1 cellular context compared by ENCODE assay signal in the genomic region with DNA sequence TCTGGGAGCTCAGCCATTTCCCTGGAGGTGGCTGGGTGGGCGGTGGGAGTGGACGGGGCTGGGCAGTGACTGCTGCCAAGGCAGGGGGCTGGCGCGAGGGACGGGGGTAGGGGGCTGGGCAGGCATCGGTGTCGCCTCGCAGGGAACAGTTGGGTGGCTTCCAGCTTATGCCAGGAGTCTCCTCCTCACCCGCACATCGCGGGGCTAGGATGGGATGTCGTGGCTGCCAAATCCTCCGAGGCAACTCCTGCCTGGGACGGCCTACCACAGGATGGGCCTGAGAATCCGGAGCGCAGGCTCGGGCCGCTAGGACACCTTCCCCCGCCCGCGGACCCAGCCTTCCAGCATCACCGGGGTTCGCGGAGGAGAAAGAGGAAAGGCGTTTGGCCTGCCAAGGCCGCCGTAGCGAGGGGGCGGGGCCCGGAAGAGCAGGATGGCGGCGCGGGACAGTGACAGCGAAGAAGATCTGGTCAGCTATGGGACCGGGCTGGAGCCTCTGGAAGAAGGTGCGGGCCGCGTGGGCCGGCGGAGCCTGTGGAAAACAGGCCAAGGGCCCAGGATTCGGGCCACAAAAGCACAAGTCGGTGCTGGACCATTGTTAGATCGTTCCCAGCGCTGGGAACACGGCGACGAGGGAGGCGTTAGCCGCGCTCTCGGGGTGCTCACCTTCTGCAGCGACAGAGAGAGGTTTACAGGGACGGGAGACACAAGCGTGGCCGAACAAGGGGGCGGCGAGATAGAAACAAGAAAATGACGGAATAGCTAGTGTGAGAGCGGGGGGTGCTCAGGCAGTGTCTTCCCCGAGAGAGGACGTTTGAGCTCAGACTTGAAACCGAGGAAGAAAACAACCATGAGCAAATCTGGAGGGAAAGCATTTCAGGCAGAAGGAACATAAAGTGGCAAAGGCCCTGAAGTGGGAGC.
TF ChIP-seq lines count a peak whose summit lies in the region.

GPATCH1 (plus strand) TSS at position 421 of the 921 bp plus-strand sequence; CDS start at position 434, 13 bp downstream.

TF ChIP-seq in HCT116, 20 proteins besides CTCF, POLR2A, EP300 and RAD21 (continued from another document):
- peak; percentile 77 for TF ChIP-seq POLR2AphosphoS5 (IDR thresholded peaks at IDR 0.05; ENCODE audit: low read depth, low read length)
